In the genomic region with DNA sequence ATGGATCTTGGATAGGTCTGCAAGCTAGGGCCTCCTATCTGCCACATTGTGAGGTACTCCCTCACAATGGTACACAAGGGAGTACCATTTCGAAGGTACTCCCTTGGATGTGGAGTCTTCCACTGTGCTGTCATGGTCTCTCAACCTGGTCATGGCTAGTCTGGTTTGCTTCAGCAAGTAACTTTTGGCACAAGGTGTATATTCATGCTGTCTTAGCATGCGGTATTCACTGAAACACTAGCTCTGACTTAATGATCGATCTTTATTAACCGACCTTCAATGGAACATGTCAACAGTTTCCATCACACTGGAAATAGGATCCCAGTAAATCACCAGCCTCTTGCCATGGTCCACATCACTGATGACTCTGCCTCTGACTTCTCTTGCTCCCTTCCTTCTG, we compare ENCODE assay signal across 16 cellular contexts.
DNase-seq lines count a peak whose midpoint lies in the region; ATAC-seq and TF ChIP-seq lines count a peak whose summit lies in the region.
"Had no signal": no experiment of that assay in that cellular context is flagged by ENCODE, and none has a peak within 500 bp of the region (broad histone marks: within the 10 kb centered on the region; RNA-seq: fewer than 3 reads in every experiment).

No MANE protein-coding gene starts in this region.

- peaks cover 0 to 9% of the 10 kb centered on the region in 2 donors for H3K4me1 ChIP-seq in breast epithelium
- H3K4me1 ChIP-seq in colonic mucosa: no peaks in the 10 kb centered on the region
- H3K4me1 ChIP-seq in stomach: peaks cover 0 to 25% (median 6%) of the 10 kb centered on the region in 4 donors

- H3K27me3 Mint-ChIP-seq in MCF 10A (ENCODE audit: insufficient read depth, unreplicated experiment): no peaks in the 10 kb centered on the region

- H3K4me3 ChIP-seq in breast epithelium: no peak overlapping the region
- H3K4me3 ChIP-seq in colonic mucosa: no peak overlapping the region
- no peak overlapping the region for H3K4me3 ChIP-seq in stomach

- POLR2A ChIA-PET in MCF 10A (lab: Yijun Ruan, JAX): interaction anchor here (0.8 to 1.5 kb wide), 3 partner anchors 10 to 137 kb away, joined by 3 to 4 read pairs (median 3); no protein-coding TSS in a partner anchor

- no peak for TF ChIP-seq POLR2A in breast epithelium (IDR thresholded peaks at IDR 0.05)
- TF ChIP-seq POLR2A in stomach (IDR thresholded peaks at IDR 0.05): no peak

- no peaks in the 10 kb centered on the region for H3K9me3 Mint-ChIP-seq in MCF 10A (ENCODE audit: unreplicated experiment)

- no peak for ATAC-seq in left ventricle myocardium superior

- CTCF ChIA-PET in MCF 10A (lab: Yijun Ruan, JAX): no interaction called here

- H3K4me3 Mint-ChIP-seq in MCF 10A (ENCODE audit: unreplicated experiment): no peak overlapping the region
- H3K4me3 Mint-ChIP-seq: CD14-positive monocyte, HFFc6 had no signal

- no peaks in the 10 kb centered on the region for H3K36me3 Mint-ChIP-seq in MCF 10A (ENCODE audit: insufficient read depth, unreplicated experiment)
- H3K36me3 Mint-ChIP-seq: CD14-positive monocyte had no signal

- H3K27ac ChIP-seq in breast epithelium: peak overlapping the region; percentile 5 to 74
- peak overlapping the region; percentile 65 for H3K27ac ChIP-seq in colonic mucosa
- H3K27ac ChIP-seq in stomach: peak overlapping the region; percentile 57 to 90 (median 76)
- H3K27ac ChIP-seq: 22Rv1 had no signal

- H3K9me3 ChIP-seq in breast epithelium (no peaks in the 10 kb centered on the region), colonic mucosa (no peaks in the 10 kb centered on the region), stomach (no peaks in the 10 kb centered on the region)

- no peak overlapping the region for H3K27ac Mint-ChIP-seq in MCF 10A (ENCODE audit: low read depth, unreplicated experiment)
- H3K27ac Mint-ChIP-seq: CD14-positive monocyte, HFFc6 had no signal

- DNase-seq in breast epithelium (ENCODE audit: low spot score in 2 of 2) (no peak), MCF 10A (ENCODE audit: unreplicated experiment) (no peak), colonic mucosa (no peak), kidney tubule cell (ENCODE audit: low spot score) (peak; percentile 53), stomach (no peak), GF-D8 (lab: John Stamatoyannopoulos, UW) (no peak), AG20443 (ENCODE audit: low spot score) (no peak), left ventricle myocardium superior (no peak)
- DNase-seq: GDM1; HFFc6; NCI-H1105 treated with DMSO at 0.1 percent for 48 hours; NCI-H1694; NK-92 treated with Interleukin-12 subunit alpha and Interleukin-12 subunit beta, amount 100 ng/mL, for 24 hours; SHP77 treated with DMSO at 0.1 percent for 48 hours had no signal

- intact Hi-C loops in breast epithelium (cut with DNase I; ENCODE audit: low total_unique reads): loop anchor here (5.0 kb wide), 1 partner anchor 136 kb away; no protein-coding TSS in a partner anchor
- intact Hi-C loops in MCF 10A (cut with micrococcal nuclease): no loop called here
- intact Hi-C loops in colonic mucosa (cut with DNase I): loop anchor here (10.0 kb wide), 1 partner anchor 119 kb away; no protein-coding TSS in a partner anchor
- intact Hi-C loops in stomach (cut with DNase I; ENCODE audit: low total_unique reads): no loop called here
- intact Hi-C loops in left ventricle myocardium superior (cut with micrococcal nuclease): no loop called here

- H3K4me1 Mint-ChIP-seq in MCF 10A (ENCODE audit: insufficient read depth, unreplicated experiment): peaks cover 23% of the 10 kb centered on the region
- H3K4me1 Mint-ChIP-seq: CD14-positive monocyte had no signal

- no peak overlapping the region for H3K9ac ChIP-seq in colonic mucosa (ENCODE audit: low read depth in 2 of 2, low read length in 2 of 2)

- BruUV-seq in MCF 10A (replicated peaks; lab: Mats Ljungman, UMichigan): no TSS peak

- 93 to 97% (median 95%) methylated on average over 4 of the region's 4 CpGs for WGBS in stomach, 5 donors

- H3K36me3 ChIP-seq in breast epithelium: no peaks in the 10 kb centered on the region
- no peaks in the 10 kb centered on the region for H3K36me3 ChIP-seq in colonic mucosa
- H3K36me3 ChIP-seq in stomach: no peaks in the 10 kb centered on the region

- TF ChIP-seq EP300 in stomach (IDR thresholded peaks at IDR 0.05): no peak

- H3K27me3 ChIP-seq in breast epithelium: no peaks in the 10 kb centered on the region
- H3K27me3 ChIP-seq in colonic mucosa: no peaks in the 10 kb centered on the region
- no peaks in the 10 kb centered on the region for H3K27me3 ChIP-seq in stomach

- no peak for TF ChIP-seq CTCF in breast epithelium (IDR thresholded peaks at IDR 0.05)
- TF ChIP-seq CTCF in MCF 10A (IDR thresholded peaks at IDR 0.05; ENCODE audit: unreplicated experiment): no peak
- no peak for TF ChIP-seq CTCF in colonic mucosa (IDR thresholded peaks at IDR 0.05)
- no peak for TF ChIP-seq CTCF in stomach (IDR thresholded peaks at IDR 0.05)

Comparison
In these comparisons a context has a peak if more than half of its experiments do, and no peak if none do; other contexts are left out.
1. intact Hi-C loops: an anchor here in breast epithelium (5.0 kb wide) and colonic mucosa (10.0 kb wide); none called in MCF 10A, stomach and left ventricle myocardium superior.